Comparison of ENCODE assay signal across 28 cellular contexts in the genomic region with DNA sequence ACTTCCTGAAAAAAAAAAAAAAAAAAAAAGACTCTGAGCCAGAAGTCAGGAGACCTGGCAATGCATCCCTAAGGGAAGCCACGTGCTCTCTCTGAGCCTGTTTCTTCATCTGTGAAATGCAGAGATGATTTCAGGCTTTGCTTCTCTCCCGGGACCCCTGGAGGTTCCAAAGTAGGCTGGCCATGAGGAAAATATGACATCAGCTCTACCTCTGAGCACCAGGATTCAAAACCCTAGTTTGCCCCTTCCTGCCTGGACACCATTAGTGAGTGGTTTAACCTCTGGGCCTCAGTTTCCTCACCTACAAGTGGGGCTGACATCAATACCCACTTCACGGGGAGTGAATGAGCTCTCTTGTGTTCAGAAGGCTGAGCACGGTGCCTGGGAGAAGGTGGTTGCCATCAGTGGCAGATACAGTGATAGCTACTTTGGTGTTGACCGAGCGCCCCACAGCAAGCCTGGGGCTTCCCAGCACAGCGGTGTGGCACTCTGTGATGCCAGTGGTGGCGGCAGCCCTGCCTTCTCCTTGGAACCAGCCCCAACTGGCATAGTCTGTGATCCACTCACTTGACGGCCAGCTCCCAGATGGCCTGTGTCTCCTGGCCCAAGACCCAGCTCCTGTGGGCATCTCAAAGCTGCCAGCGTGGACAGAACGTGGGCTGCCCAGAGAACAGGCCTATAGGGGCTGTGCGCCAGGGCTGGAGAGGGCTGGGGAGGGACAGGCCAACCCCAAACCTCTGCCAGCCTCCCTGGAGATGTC.
DNase-seq lines count a peak whose midpoint lies in the region; ATAC-seq and TF ChIP-seq lines count a peak whose summit lies in the region.
"Had no signal": no experiment of that assay in that cellular context is flagged by ENCODE, and none has a peak within 500 bp of the region (broad histone marks: within the 10 kb centered on the region; RNA-seq: fewer than 3 reads in every experiment).

No MANE protein-coding gene starts in this region.

- no peak for TF ChIP-seq POLR2A in gastroesophageal sphincter (IDR thresholded peaks at IDR 0.05)

- H3K27me3 ChIP-seq in right atrium auricular region: no peaks in the 10 kb centered on the region
- peaks cover 11% of the 10 kb centered on the region for H3K27me3 ChIP-seq in gastroesophageal sphincter
- no peaks in the 10 kb centered on the region for H3K27me3 ChIP-seq in trophoblast cell (ENCODE audit: insufficient read depth, low read length)
- no peaks in the 10 kb centered on the region for H3K27me3 ChIP-seq in aorta (ENCODE audit: control insufficient read depth in 1 of 2, insufficient read depth in 2 of 2, low read length in 1 of 2)
- H3K27me3 ChIP-seq: hepatocyte, vagina had no signal

- H2AK5ac ChIP-seq in trophoblast cell (ENCODE audit: low read length): no peak overlapping the region

- peaks cover 0 to 20% of the 10 kb centered on the region in 2 donors for H3K4me1 ChIP-seq in right atrium auricular region
- H3K4me1 ChIP-seq in gastroesophageal sphincter: peaks cover 0 to 11% (median 0%) of the 10 kb centered on the region in 3 donors
- H3K4me1 ChIP-seq in trophoblast cell (ENCODE audit: control insufficient read depth in 1 of 2, insufficient read depth in 2 of 2, low read length in 2 of 2): no peaks in the 10 kb centered on the region
- no peaks in the 10 kb centered on the region for H3K4me1 ChIP-seq in aorta (ENCODE audit: control insufficient read depth in 1 of 2, insufficient read depth in 2 of 2, low read length in 2 of 2)
- H3K4me1 ChIP-seq: foreskin keratinocyte, vagina had no signal

- ATAC-seq in Right ventricle myocardium superior (ENCODE audit: poor library complexity) (peak; percentile 65), gastroesophageal sphincter (peak; percentile 79), aorta (ENCODE audit: low FRiP score) (peak; percentile 67), GM19035 (IDR thresholded peaks at IDR 0.05; ENCODE audit: unreplicated experiment) (no peak)
- ATAC-seq in stimulated activated naive CD8-positive, alpha-beta T cell treated with anti-CD3 and anti-CD28 coated beads, Interleukin-15, amount 100 ng/mL, for 72 hours: no peak
- ATAC-seq: foreskin keratinocyte; natural killer cell treated with Interleukin-12 subunit alpha and Interleukin-12 subunit beta and Interleukin-15 and Interleukin-18, amount 100 ng/mL, for 72 hours; Panc1; stimulated activated naive CD8-positive, alpha-beta T cell treated with anti-CD3 and anti-CD28 coated beads, Interleukin-15, Interleukin-2, amounts not matched to agents 100 U/mL and 50 U/mL, for 24 hours had no signal

- no peak overlapping the region for H3K27ac Mint-ChIP-seq in stimulated activated naive CD8-positive, alpha-beta T cell treated with anti-CD3 and anti-CD28 coated beads, Interleukin-15, amount 100 ng/mL, for 72 hours
- H3K27ac Mint-ChIP-seq: activated CD4-positive, alpha-beta T cell treated with anti-CD3 and anti-CD28 coated beads, Interleukin-2, amount 10 ng/mL, durations not matched to agents 24 days and 14 days; activated naive CD8-positive, alpha-beta T cell; CD4-positive, alpha-beta T cell; dendritic cell treated with granulocyte-macrophage colony-stimulating factor and Interleukin-4, amounts not matched to agents 40 ng/mL and 50 ng/mL, for 4 days; natural killer cell treated with Interleukin-12 subunit alpha and Interleukin-12 subunit beta and Interleukin-15 and Interleukin-18, amount 100 ng/mL, for 72 hours had no signal

- H3K4me1 Mint-ChIP-seq in stimulated activated naive CD8-positive, alpha-beta T cell treated with anti-CD3 and anti-CD28 coated beads, Interleukin-15, amount 100 ng/mL, for 72 hours: no peaks in the 10 kb centered on the region
- H3K4me1 Mint-ChIP-seq: activated CD4-positive, alpha-beta T cell treated with anti-CD3 and anti-CD28 coated beads, Interleukin-2, amount 10 ng/mL, durations not matched to agents 24 days and 14 days had no signal

- H3K36me3 ChIP-seq in right atrium auricular region: no peaks in the 10 kb centered on the region
- no peaks in the 10 kb centered on the region for H3K36me3 ChIP-seq in gastroesophageal sphincter
- H3K36me3 ChIP-seq in trophoblast cell (ENCODE audit: control insufficient read depth in 1 of 2, insufficient read depth in 2 of 2, low read length in 2 of 2): no peaks in the 10 kb centered on the region
- H3K36me3 ChIP-seq in aorta (ENCODE audit: control insufficient read depth in 1 of 2, insufficient read depth in 2 of 2, low read length in 1 of 2): no peaks in the 10 kb centered on the region
- H3K36me3 ChIP-seq: vagina had no signal

- no peaks in the 10 kb centered on the region for H3K79me2 ChIP-seq in trophoblast cell (ENCODE audit: control insufficient read depth, insufficient read depth, low read length, poor library complexity)
- H3K79me2 ChIP-seq: hepatocyte had no signal

- H3K9me3 Mint-ChIP-seq in stimulated activated naive CD8-positive, alpha-beta T cell treated with anti-CD3 and anti-CD28 coated beads, Interleukin-15, amount 100 ng/mL, for 72 hours: no peaks in the 10 kb centered on the region
- H3K9me3 Mint-ChIP-seq: activated CD4-positive, alpha-beta T cell treated with anti-CD3 and anti-CD28 coated beads, Interleukin-2, amount 10 ng/mL, durations not matched to agents 24 days and 14 days; CD4-positive, alpha-beta T cell; dendritic cell treated with granulocyte-macrophage colony-stimulating factor and Interleukin-4, amounts not matched to agents 40 ng/mL and 50 ng/mL, for 4 days; natural killer cell treated with Interleukin-12 subunit alpha and Interleukin-12 subunit beta and Interleukin-15 and Interleukin-18, amount 100 ng/mL, for 72 hours had no signal

- H3K27ac ChIP-seq in right atrium auricular region (no peak overlapping the region), gastroesophageal sphincter (no peak overlapping the region), trophoblast cell (ENCODE audit: low read depth, low read length) (no peak overlapping the region), aorta (ENCODE audit: low read depth in 1 of 2, low read length in 2 of 2) (no peak overlapping the region)
- H3K27ac ChIP-seq: foreskin keratinocyte, hepatocyte, vagina had no signal

- H3K9ac ChIP-seq in trophoblast cell (ENCODE audit: low read length): no peak overlapping the region

- DNase-seq in Right ventricle myocardium superior: peak; percentile 61
- DNase-seq in right atrium auricular region (ENCODE audit: low spot score): no peak
- no peak for DNase-seq in trophoblast cell
- no peak for DNase-seq in aorta
- no peak for DNase-seq in stimulated activated naive CD8-positive, alpha-beta T cell treated with anti-CD3 and anti-CD28 coated beads, Interleukin-15, amount 100 ng/mL, for 72 hours
- no peak for DNase-seq in OCI-M2 (lab: John Stamatoyannopoulos, UW; ENCODE audit: unreplicated experiment)
- DNase-seq: activated CD4-positive, alpha-beta T cell treated with anti-CD3 and anti-CD28 coated beads, Interleukin-2, amount 10 ng/mL, durations not matched to agents 24 days and 14 days; activated effector memory CD4-positive, alpha-beta T cell treated with Interleukin-2 at 50 U/mL for 16 hours; activated T-cell treated with anti-CD3 and anti-CD28 coated beads, Interleukin-2, amount 50 U/mL, for 1 hour; CD4-positive, alpha-beta T cell; erythroblast; foreskin keratinocyte; KG1; NCI-H2029; NCI-H226; NCI-H748 treated with DMSO at 0.1 percent for 48 hours; SIG-M5; stimulated activated naive CD8-positive, alpha-beta T cell treated with anti-CD3 and anti-CD28 coated beads, Interleukin-15, Interleukin-2, amounts not matched to agents 100 U/mL and 50 U/mL, for 24 hours; SW 1271 had no signal

- H2BK5ac ChIP-seq in trophoblast cell (ENCODE audit: low read depth, low read length, poor library complexity): no peak overlapping the region

- H4K8ac ChIP-seq in trophoblast cell (ENCODE audit: low read depth, low read length): no peak overlapping the region

- TF ChIP-seq CTCF in right atrium auricular region (IDR thresholded peaks at IDR 0.05): no peak
- TF ChIP-seq CTCF in gastroesophageal sphincter (IDR thresholded peaks at IDR 0.05): no peak

- H3K14ac ChIP-seq in trophoblast cell (ENCODE audit: low read length): no peak overlapping the region

- H4K12ac ChIP-seq in trophoblast cell (ENCODE audit: low read depth, low read length): no peak overlapping the region

- H3K23ac ChIP-seq in trophoblast cell (ENCODE audit: low read length): no peak overlapping the region

- no peak overlapping the region for H3K4me3 ChIP-seq in right atrium auricular region
- H3K4me3 ChIP-seq in gastroesophageal sphincter: no peak overlapping the region
- H3K4me3 ChIP-seq in trophoblast cell (ENCODE audit: low read depth, low read length): peak overlapping the region; percentile 34
- H3K4me3 ChIP-seq in aorta (ENCODE audit: low read length in 2 of 2): no peak overlapping the region
- H3K4me3 ChIP-seq: hepatocyte, smooth muscle cell, vagina had no signal

- H2BK12ac ChIP-seq in trophoblast cell (ENCODE audit: low read length): no peak overlapping the region

- H3K18ac ChIP-seq in trophoblast cell (ENCODE audit: low read length): no peak overlapping the region

- no peaks in the 10 kb centered on the region for H3K9me3 ChIP-seq in right atrium auricular region
- H3K9me3 ChIP-seq in gastroesophageal sphincter: peaks cover 0 to 7% (median 0%) of the 10 kb centered on the region in 3 donors
- H3K9me3 ChIP-seq in trophoblast cell (ENCODE audit: insufficient read depth, low read depth, low read length): peaks cover 1% of the 10 kb centered on the region
- H3K9me3 ChIP-seq in aorta (ENCODE audit: control insufficient read depth, low read length): no peaks in the 10 kb centered on the region
- H3K9me3 ChIP-seq: vagina had no signal

- H3K4me3 Mint-ChIP-seq in stimulated activated naive CD8-positive, alpha-beta T cell treated with anti-CD3 and anti-CD28 coated beads, Interleukin-15, amount 100 ng/mL, for 72 hours: no peak overlapping the region
- H3K4me3 Mint-ChIP-seq: activated CD4-positive, alpha-beta T cell treated with anti-CD3 and anti-CD28 coated beads, Interleukin-2, amount 10 ng/mL, durations not matched to agents 24 days and 14 days; activated naive CD8-positive, alpha-beta T cell; CD4-positive, alpha-beta T cell; dendritic cell treated with granulocyte-macrophage colony-stimulating factor and Interleukin-4, amounts not matched to agents 40 ng/mL and 50 ng/mL, for 4 days; natural killer cell treated with Interleukin-12 subunit alpha and Interleukin-12 subunit beta and Interleukin-15 and Interleukin-18, amount 100 ng/mL, for 72 hours had no signal

- intact Hi-C loops in Right ventricle myocardium superior (cut with DNase I): no loop called here
- intact Hi-C loops in aorta (cut with DNase I): no loop called here

- no peak overlapping the region for H4K91ac ChIP-seq in trophoblast cell (ENCODE audit: low read depth, low read length)

- no peak overlapping the region for H3K4me2 ChIP-seq in trophoblast cell (ENCODE audit: low read length)
- H3K4me2 ChIP-seq: hepatocyte, smooth muscle cell had no signal

- TF ChIP-seq EP300 in gastroesophageal sphincter (IDR thresholded peaks at IDR 0.05): no peak

- H2BK120ac ChIP-seq in trophoblast cell (ENCODE audit: insufficient read depth, low read length, poor library complexity): no peak overlapping the region

- 0 to 18% methylated on average over 1 of the region's 12 CpGs for WGBS in gastroesophageal sphincter (ENCODE audit: low coverage in 1 of 2), 2 donors
- WGBS in trophoblast cell (ENCODE audit: extremely low coverage, insufficient coverage, insufficient read length): no CpG with 5 or more reads among the region's 12 CpGs
- WGBS in aorta, 2 donors: 21 to 23% methylated on average over 12 of the region's 12 CpGs

- H3K79me1 ChIP-seq in trophoblast cell (ENCODE audit: low read length): no peaks in the 10 kb centered on the region

- H3K4ac ChIP-seq in trophoblast cell (ENCODE audit: low read depth, low read length): no peak overlapping the region

- H2AFZ ChIP-seq in trophoblast cell (ENCODE audit: insufficient read depth, low read length, poor library complexity): no peak overlapping the region
- H2AFZ ChIP-seq: hepatocyte had no signal

- peaks cover 3% of the 10 kb centered on the region for H3K27me3 Mint-ChIP-seq in stimulated activated naive CD8-positive, alpha-beta T cell treated with anti-CD3 and anti-CD28 coated beads, Interleukin-15, amount 100 ng/mL, for 72 hours
- H3K27me3 Mint-ChIP-seq: activated naive CD8-positive, alpha-beta T cell; CD4-positive, alpha-beta T cell had no signal

Comparison
In these comparisons a context has a peak if more than half of its experiments do, and no peak if none do; other contexts are left out.
1. ATAC-seq: peak in Right ventricle myocardium superior (single experiment), gastroesophageal sphincter (single experiment) and aorta (single experiment); none in stimulated activated naive CD8-positive, alpha-beta T cell treated with anti-CD3 and anti-CD28 coated beads, Interleukin-15, amount 100 ng/mL, for 72 hours (single experiment) and GM19035 (single experiment).